Comparison of ENCODE assay signal across 21 cellular contexts in the genomic region with DNA sequence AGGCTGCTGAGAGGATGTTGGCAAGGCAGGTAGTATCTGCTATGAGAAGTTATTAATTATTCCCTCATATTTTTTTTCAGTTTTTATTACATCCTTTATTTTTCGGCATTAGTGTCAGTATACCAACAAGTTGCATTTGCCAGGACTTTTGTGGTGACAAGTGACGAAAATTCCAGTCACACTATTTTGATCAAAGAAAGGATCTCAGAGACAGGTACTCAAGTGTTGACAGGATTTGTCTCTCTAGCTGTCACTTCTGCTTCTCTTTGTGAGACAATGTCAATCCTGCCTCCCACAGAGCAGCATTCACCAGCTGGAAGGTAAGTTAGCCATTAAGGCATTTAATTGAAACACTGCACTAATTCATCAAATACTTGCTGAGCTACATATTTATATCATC. TPM values are rescaled to one million over a fixed set of nuclear protein-coding genes. Genes with fewer than 3 reads are reported as not detected.
DNase-seq lines count a peak whose midpoint lies in the region; ATAC-seq and TF ChIP-seq lines count a peak whose summit lies in the region.
"Had no signal": no experiment of that assay in that cellular context is flagged by ENCODE, and none has a peak within 500 bp of the region (broad histone marks: within the 10 kb centered on the region; RNA-seq: fewer than 3 reads in every experiment).

No MANE protein-coding gene starts in this region.

- no peaks in the 10 kb centered on the region for H3K36me3 Mint-ChIP-seq in activated T-cell treated with anti-CD3 and anti-CD28 coated beads, Interleukin-2, amount 50 U/mL, for 24 hours (ENCODE audit: low read depth)
- H3K36me3 Mint-ChIP-seq in activated T-cell treated with anti-CD3 and anti-CD28 coated beads, Interleukin-2, amount 50 U/mL, for 4 hours (ENCODE audit: insufficient read depth) = no peaks in the 10 kb centered on the region
- no peaks in the 10 kb centered on the region for H3K36me3 Mint-ChIP-seq in CD8-positive, alpha-beta memory T cell
- H3K36me3 Mint-ChIP-seq in activated T-helper 1 cell treated with anti-CD3 and anti-CD28 coated beads, Interleukin-12 subunit alpha, Interleukin-12 subunit beta, Interleukin-2, Interleukin-4 antibody, amounts not matched to agents 30 ng/mL and 10 ng/mL and 1 ng/mL, durations not matched to agents 14 hours and 24 hours and 36 hours (ENCODE audit: low read depth) = peaks cover 5% of the 10 kb centered on the region
- H3K36me3 Mint-ChIP-seq in naive thymus-derived CD4-positive, alpha-beta T cell = peaks cover 0 to 9% (median 0%) of the 10 kb centered on the region in 5 donors

- H3K4me1 ChIP-seq in CD8-positive, alpha-beta memory T cell (ENCODE audit: insufficient read depth, low read length) = peaks cover 73% of the 10 kb centered on the region
- H3K4me1 ChIP-seq in naive thymus-derived CD4-positive, alpha-beta T cell (ENCODE audit: control insufficient read depth in 2 of 2, insufficient read depth in 2 of 2, low read length in 2 of 2) = peaks cover 34 to 79% of the 10 kb centered on the region in 2 donors
- H3K4me1 ChIP-seq in spleen = peaks cover 0 to 38% (median 11%) of the 10 kb centered on the region in 6 donors
- H3K4me1 ChIP-seq: BE2C, Peyer's patch had no signal

- H3K9me3 ChIP-seq in CD8-positive, alpha-beta memory T cell (ENCODE audit: low read length) = no peaks in the 10 kb centered on the region
- H3K9me3 ChIP-seq in naive thymus-derived CD4-positive, alpha-beta T cell (ENCODE audit: control insufficient read depth in 2 of 3, low read length in 3 of 3) = no peaks in the 10 kb centered on the region
- no peaks in the 10 kb centered on the region for H3K9me3 ChIP-seq in spleen
- H3K9me3 ChIP-seq: BE2C, MG63, Peyer's patch had no signal

- no peak for TF ChIP-seq CTCF in spleen (IDR thresholded peaks at IDR 0.05 in 8 of 11, conservative IDR thresholded peaks at IDR 0.05 in 3 of 11)

- intact Hi-C loops in activated T-helper 1 cell treated with anti-CD3 and anti-CD28 coated beads, Interleukin-12 subunit alpha, Interleukin-12 subunit beta, Interleukin-2, Interleukin-4 antibody, amounts not matched to agents 30 ng/mL and 10 ng/mL and 1 ng/mL, durations not matched to agents 14 hours and 24 hours and 36 hours (cut with micrococcal nuclease) = loop anchor here (5.0 kb wide), 2 partner anchors 305 to 480 kb away; no protein-coding TSS in a partner anchor
- intact Hi-C loops in naive thymus-derived CD4-positive, alpha-beta T cell (cut with micrococcal nuclease) = loop anchor here (2.0 to 10.0 kb wide), 6 partner anchors 60 to 1060 kb away; partner anchors contain the start of genes MDM2 (in 2 of the 2), CPSF6 (in 1 of the 2) and DYRK2 (in 1 of the 2)
- intact Hi-C loops in spleen (cut with DNase I; ENCODE audit: low total_unique reads) = no loop called here

- H3K27me3 ChIP-seq in CD8-positive, alpha-beta memory T cell (ENCODE audit: insufficient read depth, low read length, poor library complexity, severe bottlenecking) = no peaks in the 10 kb centered on the region
- H3K27me3 ChIP-seq in naive thymus-derived CD4-positive, alpha-beta T cell (ENCODE audit: control insufficient read depth in 2 of 2, insufficient read depth in 2 of 2, low read length in 2 of 2) = no peaks in the 10 kb centered on the region
- no peaks in the 10 kb centered on the region for H3K27me3 ChIP-seq in spleen (replicated peaks in 1 of 7)
- H3K27me3 ChIP-seq: BE2C, MG63, Peyer's patch had no signal

- POLR2A ChIA-PET in CD8-positive, alpha-beta memory T cell (lab: Charles Lee) = interaction anchor here (2.4 kb wide), 1 partner anchor 11 kb away, joined by 6 read pairs; no protein-coding TSS in a partner anchor
- POLR2A ChIA-PET in naive thymus-derived CD4-positive, alpha-beta T cell (lab: Charles Lee) = interaction anchor here (0.7 to 1.6 kb wide), 4 partner anchors 59 to 498 kb away, joined by 3 to 6 read pairs (median 4); no protein-coding TSS in a partner anchor

- no peak for DNase-seq in activated T-cell treated with anti-CD3 and anti-CD28 coated beads, Interleukin-2, amount 50 U/mL, for 24 hours
- no peak for DNase-seq in activated T-cell treated with anti-CD3 and anti-CD28 coated beads, Interleukin-2, amount 50 U/mL, for 4 hours
- no peak for DNase-seq in CD8-positive, alpha-beta memory T cell
- no peak for DNase-seq in activated T-helper 1 cell treated with anti-CD3 and anti-CD28 coated beads, Interleukin-12 subunit alpha, Interleukin-12 subunit beta, Interleukin-2, Interleukin-4 antibody, amounts not matched to agents 30 ng/mL and 10 ng/mL and 1 ng/mL, durations not matched to agents 14 hours and 24 hours and 36 hours (ENCODE audit: low spot score)
- DNase-seq in naive thymus-derived CD4-positive, alpha-beta T cell = no peak
- DNase-seq in superior temporal gyrus (ENCODE audit: extremely low spot score) = no peak
- no peak for DNase-seq in spleen
- DNase-seq in HUDEP-2 (lab: John Stamatoyannopoulos, UW; ENCODE audit: unreplicated experiment in 76 of 76) = no peak
- DNase-seq: BE2C, COR-L47, DMS153, EL, MG63, NCI-H1105, NCI-H1694 treated with DMSO at 0.1 percent for 48 hours, NCI-H446, NCI-H82, Peyer's patch, Right ventricle myocardium superior had no signal

- no peak overlapping the region for H3K4me3 ChIP-seq in CD8-positive, alpha-beta memory T cell (ENCODE audit: low read length)
- H3K4me3 ChIP-seq in naive thymus-derived CD4-positive, alpha-beta T cell (ENCODE audit: low read length) = no peak overlapping the region
- no peak overlapping the region for H3K4me3 ChIP-seq in spleen
- H3K4me3 ChIP-seq: MG63, Peyer's patch had no signal

- no peaks in the 10 kb centered on the region for H3K36me3 ChIP-seq in CD8-positive, alpha-beta memory T cell (ENCODE audit: insufficient read depth, low read length)
- no peaks in the 10 kb centered on the region for H3K36me3 ChIP-seq in naive thymus-derived CD4-positive, alpha-beta T cell (ENCODE audit: control insufficient read depth in 2 of 3, insufficient read depth in 3 of 3, low read length in 3 of 3)
- H3K36me3 ChIP-seq in spleen = no peaks in the 10 kb centered on the region
- H3K36me3 ChIP-seq: BE2C, MG63, Peyer's patch had no signal

- WGBS in spleen, 5 donors = 86 to 92% (median 88%) methylated on average over 2 of the region's 2 CpGs

- CTCF ChIA-PET in CD8-positive, alpha-beta memory T cell (lab: Charles Lee) = interaction anchor here (0.7 to 2.4 kb wide), 4 partner anchors 11 to 60 kb away, joined by 3 to 7 read pairs (median 3); partner anchors contain the start of gene IFNG
- CTCF ChIA-PET in naive thymus-derived CD4-positive, alpha-beta T cell (lab: Charles Lee) = interaction anchor here (1.7 kb wide), 1 partner anchor 19 kb away, joined by 6 read pairs; no protein-coding TSS in a partner anchor

- peaks cover 78% of the 10 kb centered on the region for H3K4me1 Mint-ChIP-seq in activated T-cell treated with anti-CD3 and anti-CD28 coated beads, Interleukin-2, amount 50 U/mL, for 24 hours (ENCODE audit: low read depth)
- peaks cover 78% of the 10 kb centered on the region for H3K4me1 Mint-ChIP-seq in activated T-cell treated with anti-CD3 and anti-CD28 coated beads, Interleukin-2, amount 50 U/mL, for 4 hours (ENCODE audit: low read depth)
- H3K4me1 Mint-ChIP-seq in CD8-positive, alpha-beta memory T cell = peaks cover 56 to 72% (median 70%) of the 10 kb centered on the region in 3 donors
- peaks cover 81% of the 10 kb centered on the region for H3K4me1 Mint-ChIP-seq in activated T-helper 1 cell treated with anti-CD3 and anti-CD28 coated beads, Interleukin-12 subunit alpha, Interleukin-12 subunit beta, Interleukin-2, Interleukin-4 antibody, amounts not matched to agents 30 ng/mL and 10 ng/mL and 1 ng/mL, durations not matched to agents 14 hours and 24 hours and 36 hours (ENCODE audit: low read depth)
- H3K4me1 Mint-ChIP-seq in naive thymus-derived CD4-positive, alpha-beta T cell = peaks cover 41 to 84% (median 79%) of the 10 kb centered on the region in 7 donors

- no peaks in the 10 kb centered on the region for H3K27me3 Mint-ChIP-seq in activated T-cell treated with anti-CD3 and anti-CD28 coated beads, Interleukin-2, amount 50 U/mL, for 24 hours
- no peaks in the 10 kb centered on the region for H3K27me3 Mint-ChIP-seq in activated T-cell treated with anti-CD3 and anti-CD28 coated beads, Interleukin-2, amount 50 U/mL, for 4 hours (ENCODE audit: low read depth)
- H3K27me3 Mint-ChIP-seq in CD8-positive, alpha-beta memory T cell = no peaks in the 10 kb centered on the region
- H3K27me3 Mint-ChIP-seq in activated T-helper 1 cell treated with anti-CD3 and anti-CD28 coated beads, Interleukin-12 subunit alpha, Interleukin-12 subunit beta, Interleukin-2, Interleukin-4 antibody, amounts not matched to agents 30 ng/mL and 10 ng/mL and 1 ng/mL, durations not matched to agents 14 hours and 24 hours and 36 hours (ENCODE audit: insufficient read depth) = no peaks in the 10 kb centered on the region
- H3K27me3 Mint-ChIP-seq in naive thymus-derived CD4-positive, alpha-beta T cell = no peaks in the 10 kb centered on the region

- no peak overlapping the region for H3K4me3 Mint-ChIP-seq in activated T-cell treated with anti-CD3 and anti-CD28 coated beads, Interleukin-2, amount 50 U/mL, for 24 hours
- no peak overlapping the region for H3K4me3 Mint-ChIP-seq in activated T-cell treated with anti-CD3 and anti-CD28 coated beads, Interleukin-2, amount 50 U/mL, for 4 hours
- no peak overlapping the region for H3K4me3 Mint-ChIP-seq in CD8-positive, alpha-beta memory T cell
- peak overlapping the region; percentile 49 for H3K4me3 Mint-ChIP-seq in activated T-helper 1 cell treated with anti-CD3 and anti-CD28 coated beads, Interleukin-12 subunit alpha, Interleukin-12 subunit beta, Interleukin-2, Interleukin-4 antibody, amounts not matched to agents 30 ng/mL and 10 ng/mL and 1 ng/mL, durations not matched to agents 14 hours and 24 hours and 36 hours
- peak overlapping the region; percentile 8 to 86 (median 58) for H3K4me3 Mint-ChIP-seq in naive thymus-derived CD4-positive, alpha-beta T cell

- peak overlapping the region; percentile 34 for H3K27ac Mint-ChIP-seq in activated T-cell treated with anti-CD3 and anti-CD28 coated beads, Interleukin-2, amount 50 U/mL, for 24 hours
- H3K27ac Mint-ChIP-seq in CD8-positive, alpha-beta memory T cell = peak overlapping the region in 5 of 8 donors; percentile 11 to 68 (median 47)
- peak overlapping the region; percentile 85 for H3K27ac Mint-ChIP-seq in activated T-helper 1 cell treated with anti-CD3 and anti-CD28 coated beads, Interleukin-12 subunit alpha, Interleukin-12 subunit beta, Interleukin-2, Interleukin-4 antibody, amounts not matched to agents 30 ng/mL and 10 ng/mL and 1 ng/mL, durations not matched to agents 14 hours and 24 hours and 36 hours
- H3K27ac Mint-ChIP-seq in naive thymus-derived CD4-positive, alpha-beta T cell = peak overlapping the region; percentile 54 to 97 (median 95)

- H3K27ac ChIP-seq in CD8-positive, alpha-beta memory T cell (ENCODE audit: low read depth, low read length) = no peak overlapping the region
- peak overlapping the region; percentile 78 for H3K27ac ChIP-seq in naive thymus-derived CD4-positive, alpha-beta T cell (ENCODE audit: low read depth, low read length)
- peak overlapping the region in 1 of 8 donors; percentile 29 for H3K27ac ChIP-seq in spleen
- H3K27ac ChIP-seq: Peyer's patch had no signal

- no peaks in the 10 kb centered on the region for H3K9me3 Mint-ChIP-seq in activated T-cell treated with anti-CD3 and anti-CD28 coated beads, Interleukin-2, amount 50 U/mL, for 24 hours
- H3K9me3 Mint-ChIP-seq in activated T-cell treated with anti-CD3 and anti-CD28 coated beads, Interleukin-2, amount 50 U/mL, for 4 hours = no peaks in the 10 kb centered on the region
- no peaks in the 10 kb centered on the region for H3K9me3 Mint-ChIP-seq in CD8-positive, alpha-beta memory T cell
- peaks cover 12% of the 10 kb centered on the region for H3K9me3 Mint-ChIP-seq in activated T-helper 1 cell treated with anti-CD3 and anti-CD28 coated beads, Interleukin-12 subunit alpha, Interleukin-12 subunit beta, Interleukin-2, Interleukin-4 antibody, amounts not matched to agents 30 ng/mL and 10 ng/mL and 1 ng/mL, durations not matched to agents 14 hours and 24 hours and 36 hours
- peaks cover 0 to 6% (median 0%) of the 10 kb centered on the region in 11 donors for H3K9me3 Mint-ChIP-seq in naive thymus-derived CD4-positive, alpha-beta T cell

- TF ChIP-seq POLR2A in spleen (IDR thresholded peaks at IDR 0.05) = no peak

- no peak for ATAC-seq in activated T-cell treated with anti-CD3 and anti-CD28 coated beads, Interleukin-2, amount 50 U/mL, for 4 hours
- ATAC-seq in naive thymus-derived CD4-positive, alpha-beta T cell = no peak

RNA-seq across cellular contexts. Expression of gene IFNG, which starts 18.0 kb away (rescaled TPM):
- total RNA-seq in activated T-cell treated with anti-CD3 and anti-CD28 coated beads, Interleukin-2, amount 50 U/mL, for 4 hours = 100 to 1,000 TPM in 2 of 3 donors, 10 to 100 TPM in 1; 61.8 to 920 (median 807) TPM
- 100 to 1,000 TPM; 408 to 427 TPM for total RNA-seq in CD8-positive, alpha-beta memory T cell
- 7.3 TPM for polyA plus RNA-seq in CD8-positive, alpha-beta memory T cell
- 2,121 and 2,175 TPM in 2 replicates for total RNA-seq in activated T-helper 1 cell treated with anti-CD3 and anti-CD28 coated beads, Interleukin-12 subunit alpha, Interleukin-12 subunit beta, Interleukin-2, Interleukin-4 antibody, amounts not matched to agents 30 ng/mL and 10 ng/mL and 1 ng/mL, durations not matched to agents 14 hours and 24 hours and 36 hours
- 10 to 100 TPM in 2 of 5 experiments, 1 to 10 TPM in 1, under 1 TPM in 2; 0.38 to 52.6 (median 1.1) TPM for total RNA-seq in naive thymus-derived CD4-positive, alpha-beta T cell
- not detected for polyA plus RNA-seq in naive thymus-derived CD4-positive, alpha-beta T cell
- 1 to 10 TPM in 2 of 7 donors, under 1 TPM in 4, not detected in 1; 0.51 to 2.2 (median 0.80) TPM for total RNA-seq in spleen
- polyA plus RNA-seq in spleen = under 1 TPM; 0.23 to 0.58 (median 0.24) TPM
- total RNA-seq: HepG2, Peyer's patch, Right ventricle myocardium superior had no signal
- polyA plus RNA-seq: AG04450, HepG2 had no signal

RNA-seq across cellular contexts. Expression of gene IL26, which starts 48.0 kb away (rescaled TPM):
- total RNA-seq in activated T-cell treated with anti-CD3 and anti-CD28 coated beads, Interleukin-2, amount 50 U/mL, for 4 hours = 1 to 10 TPM in 1 of 3 donors, under 1 TPM in 2; 0.28 to 2.6 (median 0.84) TPM
- under 1 TPM; 0.88 to 1.00 TPM for total RNA-seq in CD8-positive, alpha-beta memory T cell
- polyA plus RNA-seq in CD8-positive, alpha-beta memory T cell = 0.28 TPM
- total RNA-seq in activated T-helper 1 cell treated with anti-CD3 and anti-CD28 coated beads, Interleukin-12 subunit alpha, Interleukin-12 subunit beta, Interleukin-2, Interleukin-4 antibody, amounts not matched to agents 30 ng/mL and 10 ng/mL and 1 ng/mL, durations not matched to agents 14 hours and 24 hours and 36 hours = 6.9 and 8.1 TPM in 2 replicates
- total RNA-seq in naive thymus-derived CD4-positive, alpha-beta T cell = 1 to 10 TPM in 1 of 5 experiments, not detected in 4; 4.5 TPM
- not detected for polyA plus RNA-seq in naive thymus-derived CD4-positive, alpha-beta T cell
- total RNA-seq in spleen = under 1 TPM in 1 of 7 donors, not detected in 6; 0.27 TPM
- polyA plus RNA-seq in spleen = not detected
- total RNA-seq: HepG2, Peyer's patch, Right ventricle myocardium superior had no signal
- polyA plus RNA-seq: AG04450, HepG2 had no signal

Comparison
In these comparisons a context has a peak if more than half of its experiments do, and no peak if none do; other contexts are left out.
1. H3K27ac Mint-ChIP-seq: peak in every context shown above with its lines; median percentile 95 in naive thymus-derived CD4-positive, alpha-beta T cell; 85 in activated T-helper 1 cell treated with anti-CD3 and anti-CD28 coated beads, Interleukin-12 subunit alpha, Interleukin-12 subunit beta, Interleukin-2, Interleukin-4 antibody, amounts not matched to agents 30 ng/mL and 10 ng/mL and 1 ng/mL, durations not matched to agents 14 hours and 24 hours and 36 hours; 47 in CD8-positive, alpha-beta memory T cell; 34 in activated T-cell treated with anti-CD3 and anti-CD28 coated beads, Interleukin-2, amount 50 U/mL, for 24 hours.
2. H3K4me3 Mint-ChIP-seq: peak in activated T-helper 1 cell treated with anti-CD3 and anti-CD28 coated beads, Interleukin-12 subunit alpha, Interleukin-12 subunit beta, Interleukin-2, Interleukin-4 antibody, amounts not matched to agents 30 ng/mL and 10 ng/mL and 1 ng/mL, durations not matched to agents 14 hours and 24 hours and 36 hours (single experiment) and naive thymus-derived CD4-positive, alpha-beta T cell (10 of 10); none in activated T-cell treated with anti-CD3 and anti-CD28 coated beads, Interleukin-2, amount 50 U/mL, for 24 hours (single experiment), activated T-cell treated with anti-CD3 and anti-CD28 coated beads, Interleukin-2, amount 50 U/mL, for 4 hours (single experiment) and CD8-positive, alpha-beta memory T cell (0 of 7).